22 cellular contexts compared by ENCODE assay signal in genomic region chr13:60178327-60178726, GRCh38. TPM values are rescaled to one million over a fixed set of nuclear protein-coding genes. Genes with fewer than 3 reads are reported as not detected.
DNase-seq lines count a peak whose midpoint lies in the region; FAIRE-seq and TF ChIP-seq lines count a peak whose summit lies in the region.
"Had no signal": no experiment of that assay in that cellular context is flagged by ENCODE, and none has a peak within 500 bp of the region (broad histone marks: within the 10 kb centered on the region; RNA-seq: fewer than 3 reads in every experiment).

No MANE protein-coding gene starts in this region.

- H3K4me3 Mint-ChIP-seq in glutamatergic neuron (ENCODE audit: unreplicated experiment), result peak overlapping the region; percentile 50
- H3K4me3 Mint-ChIP-seq: B cell; CD4-positive, CD25-positive, alpha-beta regulatory T cell; CD8-positive, alpha-beta T cell; GM23338; H9 had no signal

- H3K4me1 Mint-ChIP-seq in glutamatergic neuron (ENCODE audit: low read depth, unreplicated experiment), result peaks cover 4% of the 10 kb centered on the region
- H3K4me1 Mint-ChIP-seq: B cell; CD4-positive, CD25-positive, alpha-beta regulatory T cell; GM23338 had no signal

- no peaks in the 10 kb centered on the region for H3K9me3 ChIP-seq in small intestine (ENCODE audit: control insufficient read depth, low read depth)
- H3K9me3 ChIP-seq in right atrium auricular region, result no peaks in the 10 kb centered on the region
- H3K9me3 ChIP-seq: BLaER1, Caco-2 had no signal

- FAIRE-seq in small intestine (lab: Jason Lieb, UNC), result peak; percentile 62
- FAIRE-seq: GM12891, GM18507 had no signal

- H3K36me3 Mint-ChIP-seq in glutamatergic neuron (ENCODE audit: unreplicated experiment), result no peaks in the 10 kb centered on the region
- H3K36me3 Mint-ChIP-seq: CD4-positive, CD25-positive, alpha-beta regulatory T cell; CD8-positive, alpha-beta T cell had no signal

- H3K27ac ChIP-seq in small intestine (ENCODE audit: low read depth in 1 of 2, low read length in 1 of 2) (no peak overlapping the region), right atrium auricular region (no peak overlapping the region)
- H3K27ac ChIP-seq: 22Rv1, BLaER1, C4-2B had no signal

- no peaks in the 10 kb centered on the region for H3K27me3 Mint-ChIP-seq in glutamatergic neuron (ENCODE audit: unreplicated experiment)

- H3K27me3 ChIP-seq in small intestine (ENCODE audit: control insufficient read depth in 2 of 2, insufficient read depth in 2 of 2, low read length in 2 of 2), result no peaks in the 10 kb centered on the region
- H3K27me3 ChIP-seq in right atrium auricular region, result no peaks in the 10 kb centered on the region
- H3K27me3 ChIP-seq: BLaER1 had no signal

- TF ChIP-seq CTCF in glutamatergic neuron (IDR thresholded peaks at IDR 0.05; ENCODE audit: partially characterized antibody, unreplicated experiment), result no peak
- TF ChIP-seq CTCF in right atrium auricular region (IDR thresholded peaks at IDR 0.05), result no peak

- H3K4me3 ChIP-seq in small intestine (ENCODE audit: low read depth in 1 of 2, low read length in 2 of 2), result no peak overlapping the region
- H3K4me3 ChIP-seq in right atrium auricular region, result no peak overlapping the region
- H3K4me3 ChIP-seq: BLaER1, GM23338 had no signal

- no peaks in the 10 kb centered on the region for H3K4me1 ChIP-seq in small intestine (ENCODE audit: control insufficient read depth in 2 of 2, insufficient read depth in 1 of 2, low read depth in 1 of 2, low read length in 1 of 2)
- H3K4me1 ChIP-seq in right atrium auricular region, result no peaks in the 10 kb centered on the region
- H3K4me1 ChIP-seq: BLaER1 had no signal

- peak overlapping the region; percentile 86 for H3K27ac Mint-ChIP-seq in glutamatergic neuron (ENCODE audit: unreplicated experiment)
- H3K27ac Mint-ChIP-seq: B cell; CD4-positive, CD25-positive, alpha-beta regulatory T cell; CD8-positive, alpha-beta T cell; H9 had no signal

- DNase-seq in NCI-H524 (lab: John Stamatoyannopoulos, UW) (peak; percentile 8 to 70), NCI-H524 treated with DMSO at 0.1 percent for 48 hours (lab: John Stamatoyannopoulos, UW) (no peak), NCI-H1694 (lab: John Stamatoyannopoulos, UW) (peak; percentile 54), glutamatergic neuron (no peak), small intestine (no peak), right atrium auricular region (ENCODE audit: low spot score) (no peak), NCI-H1092 (lab: John Stamatoyannopoulos, UW) (no peak)
- no peak for DNase-seq in stimulated activated CD4-positive, alpha-beta T cell treated with anti-CD3 and anti-CD28 coated beads, Interleukin-15, amount 100 ng/mL, for 24 hours
- DNase-seq: Caco-2; CD4-positive, CD25-positive, alpha-beta regulatory T cell; CD8-positive, alpha-beta T cell; DMS53; DMS79 treated with DMSO at 0.1 percent for 48 hours; GF-D8; H9 had no signal

- no peaks in the 10 kb centered on the region for H3K9me3 Mint-ChIP-seq in glutamatergic neuron (ENCODE audit: unreplicated experiment)
- H3K9me3 Mint-ChIP-seq: CD4-positive, CD25-positive, alpha-beta regulatory T cell; CD8-positive, alpha-beta T cell; GM23338; H9 had no signal

- no peaks in the 10 kb centered on the region for H3K36me3 ChIP-seq in small intestine (ENCODE audit: control insufficient read depth in 2 of 2, insufficient read depth in 2 of 2, low read length in 2 of 2)
- H3K36me3 ChIP-seq in right atrium auricular region, result no peaks in the 10 kb centered on the region
- H3K36me3 ChIP-seq: BLaER1 had no signal

- 77 to 91% (median 87%) methylated on average over 1 of the region's 1 CpG for WGBS in small intestine, 3 donors

RNA-seq across cellular contexts. Expression of gene DIAPH3, which starts 14.6 kb away (rescaled TPM):
- total RNA-seq in glutamatergic neuron (ENCODE audit: unreplicated experiment) (2.6 TPM), right atrium auricular region (1 to 10 TPM in 1 of 2 donors, under 1 TPM in 1; 0.35 to 1.1 TPM)
- polyA plus RNA-seq in small intestine, result 1 to 10 TPM in 2 of 3 donors, under 1 TPM in 1; 0.67 to 4.2 (median 2.4) TPM

Comparison
In these comparisons a context has a peak if more than half of its experiments do, and no peak if none do; other contexts are left out.
1. DNase-seq: peak in NCI-H524 (2 of 2) and NCI-H1694 (single experiment); none in NCI-H524 treated with DMSO at 0.1 percent for 48 hours (single experiment), glutamatergic neuron (single experiment), small intestine (single experiment), stimulated activated CD4-positive, alpha-beta T cell treated with anti-CD3 and anti-CD28 coated beads, Interleukin-15, amount 100 ng/mL, for 24 hours (single experiment), right atrium auricular region (single experiment) and NCI-H1092 (single experiment).